In genomic region chr1:180343931-180344406, GRCh38 we compare ENCODE assay signal across 8 cellular contexts.
DNase-seq lines count a peak whose midpoint lies in the region; ATAC-seq and TF ChIP-seq lines count a peak whose summit lies in the region.

No MANE protein-coding gene starts in this region.

- H3K27me3 Mint-ChIP-seq in natural killer cell treated with Interleukin-12 subunit alpha and Interleukin-12 subunit beta and Interleukin-15 and Interleukin-18, amount 100 ng/mL, for 72 hours: no peaks in the 10 kb centered on the region
- no peaks in the 10 kb centered on the region for H3K27me3 Mint-ChIP-seq in activated T-cell treated with anti-CD3 and anti-CD28 coated beads, Interleukin-2, amount 50 U/mL, for 4 hours (ENCODE audit: low read depth)

- peak; percentile 53 for ATAC-seq in GM18519 (IDR thresholded peaks at IDR 0.05; ENCODE audit: low FRiP score, unreplicated experiment)
- ATAC-seq in natural killer cell treated with Interleukin-12 subunit alpha and Interleukin-12 subunit beta and Interleukin-15 and Interleukin-18, amount 100 ng/mL, for 72 hours: no peak
- no peak for ATAC-seq in activated T-cell treated with anti-CD3 and anti-CD28 coated beads, Interleukin-2, amount 50 U/mL, for 4 hours

- H3K4me3 Mint-ChIP-seq in natural killer cell treated with Interleukin-12 subunit alpha and Interleukin-12 subunit beta and Interleukin-15 and Interleukin-18, amount 100 ng/mL, for 72 hours: no peak overlapping the region
- H3K4me3 Mint-ChIP-seq in activated T-cell treated with anti-CD3 and anti-CD28 coated beads, Interleukin-2, amount 50 U/mL, for 4 hours: no peak overlapping the region

- no peaks in the 10 kb centered on the region for H3K9me3 Mint-ChIP-seq in natural killer cell treated with Interleukin-12 subunit alpha and Interleukin-12 subunit beta and Interleukin-15 and Interleukin-18, amount 100 ng/mL, for 72 hours
- H3K9me3 Mint-ChIP-seq in activated T-cell treated with anti-CD3 and anti-CD28 coated beads, Interleukin-2, amount 50 U/mL, for 4 hours: peaks cover 8% of the 10 kb centered on the region

- H3K27ac Mint-ChIP-seq in natural killer cell treated with Interleukin-12 subunit alpha and Interleukin-12 subunit beta and Interleukin-15 and Interleukin-18, amount 100 ng/mL, for 72 hours: no peak overlapping the region

- peaks cover 6 to 18% of the 10 kb centered on the region in 2 donors for H3K4me1 Mint-ChIP-seq in natural killer cell treated with Interleukin-12 subunit alpha and Interleukin-12 subunit beta and Interleukin-15 and Interleukin-18, amount 100 ng/mL, for 72 hours (ENCODE audit: low read depth in 2 of 2)
- peaks cover 2% of the 10 kb centered on the region for H3K4me1 Mint-ChIP-seq in activated T-cell treated with anti-CD3 and anti-CD28 coated beads, Interleukin-2, amount 50 U/mL, for 4 hours (ENCODE audit: low read depth)

- DNase-seq in HT-29 (ENCODE audit: low spot score) (peak; percentile 22), NCI-H748 (lab: John Stamatoyannopoulos, UW; ENCODE audit: unreplicated experiment) (peak; percentile 89), fibroblast of villous mesenchyme (ENCODE audit: low read depth) (peak; percentile 53), middle frontal gyrus (ENCODE audit: extremely low spot score, low spot score) (no peak)
- DNase-seq in natural killer cell treated with Interleukin-12 subunit alpha and Interleukin-12 subunit beta and Interleukin-15 and Interleukin-18, amount 100 ng/mL, for 72 hours (ENCODE audit: low spot score): no peak
- no peak for DNase-seq in activated T-cell treated with anti-CD3 and anti-CD28 coated beads, Interleukin-2, amount 50 U/mL, for 4 hours
- DNase-seq in activated CD4-positive, alpha-beta T cell treated with anti-CD3 and anti-CD28 coated beads, Interleukin-2, amount 50 U/mL, for 48 hours: no peak

- H3K36me3 Mint-ChIP-seq in natural killer cell treated with Interleukin-12 subunit alpha and Interleukin-12 subunit beta and Interleukin-15 and Interleukin-18, amount 100 ng/mL, for 72 hours: no peaks in the 10 kb centered on the region
- peaks cover 25% of the 10 kb centered on the region for H3K36me3 Mint-ChIP-seq in activated T-cell treated with anti-CD3 and anti-CD28 coated beads, Interleukin-2, amount 50 U/mL, for 4 hours (ENCODE audit: insufficient read depth)

- no peak for TF ChIP-seq CTCF in fibroblast of villous mesenchyme (IDR thresholded peaks at IDR 0.05; ENCODE audit: insufficient read depth, low read depth, low read length)

- H3K4me3 ChIP-seq in fibroblast of villous mesenchyme (ENCODE audit: low read depth, low read length): no peak overlapping the region

Comparison
In these comparisons a context has a peak if more than half of its experiments do, and no peak if none do; other contexts are left out.
1. DNase-seq: peak in HT-29 (single experiment), NCI-H748 (single experiment) and fibroblast of villous mesenchyme (single experiment); none in middle frontal gyrus (single experiment), natural killer cell treated with Interleukin-12 subunit alpha and Interleukin-12 subunit beta and Interleukin-15 and Interleukin-18, amount 100 ng/mL, for 72 hours (single experiment), activated T-cell treated with anti-CD3 and anti-CD28 coated beads, Interleukin-2, amount 50 U/mL, for 4 hours (single experiment) and activated CD4-positive, alpha-beta T cell treated with anti-CD3 and anti-CD28 coated beads, Interleukin-2, amount 50 U/mL, for 48 hours (0 of 2).